In genomic region chr2:2800697-2801096, GRCh38 we compare ENCODE assay signal across 29 cellular contexts.
"Had no signal": no experiment of that assay in that cellular context is flagged by ENCODE, and none has a peak within 500 bp of the region (broad histone marks: within the 10 kb centered on the region; RNA-seq: fewer than 3 reads in every experiment).

No MANE protein-coding gene starts in this region.

- H3K27me3 Mint-ChIP-seq: activated CD8-positive, alpha-beta T cell treated with anti-CD3 and anti-CD28 coated beads for 36 hours; activated naive CD8-positive, alpha-beta T cell treated with anti-CD3 and anti-CD28 coated beads, Interleukin-2, amount 10 ng/mL, durations not matched to agents 7 days and 5 days; activated T-helper 17 cell treated with anti-CD3 and anti-CD28 coated beads, Interleukin-2, amount 50 U/mL, for 72 hours had no signal

- H3K4me1 ChIP-seq: ascending aorta, breast epithelium, colonic mucosa, esophagus squamous epithelium, gastroesophageal sphincter, heart right ventricle had no signal

- H3K27me3 ChIP-seq: ascending aorta, cardiac muscle cell, colonic mucosa, esophagus squamous epithelium, gastroesophageal sphincter had no signal

- H3K27ac ChIP-seq: ascending aorta, breast epithelium, cardiac muscle cell, colonic mucosa, esophagus squamous epithelium, gastroesophageal sphincter, heart right ventricle, VCaP had no signal

- H3K27ac Mint-ChIP-seq: activated CD8-positive, alpha-beta T cell treated with anti-CD3 and anti-CD28 coated beads for 36 hours; activated naive CD4-positive, alpha-beta T cell treated with anti-CD3 and anti-CD28 coated beads, Interleukin-2, amount 10 ng/mL, durations not matched to agents 7 days and 5 days; activated naive CD4-positive, alpha-beta T cell treated with anti-CD3 and anti-CD28 coated beads, Interleukin-2, amount 50 U/mL, for 72 hours; activated naive CD8-positive, alpha-beta T cell treated with anti-CD3 and anti-CD28 coated beads, Interleukin-2, amount 10 ng/mL, durations not matched to agents 7 days and 5 days; activated T-helper 17 cell treated with anti-CD3 and anti-CD28 coated beads, Interleukin-2, amount 50 U/mL, for 72 hours; brain; WTC11 had no signal

- H3K4me3 ChIP-seq: ascending aorta, breast epithelium, cardiac muscle cell, colonic mucosa, esophagus squamous epithelium, gastroesophageal sphincter, heart right ventricle had no signal

- H3K36me3 Mint-ChIP-seq: activated naive CD4-positive, alpha-beta T cell treated with anti-CD3 and anti-CD28 coated beads, Interleukin-2, amount 10 ng/mL, durations not matched to agents 7 days and 5 days; activated naive CD4-positive, alpha-beta T cell treated with anti-CD3 and anti-CD28 coated beads, Interleukin-2, amount 50 U/mL, for 72 hours; activated naive CD8-positive, alpha-beta T cell treated with anti-CD3 and anti-CD28 coated beads, Interleukin-2, amount 10 ng/mL, durations not matched to agents 7 days and 5 days; brain had no signal

- H3K9me3 Mint-ChIP-seq: activated CD8-positive, alpha-beta T cell treated with anti-CD3 and anti-CD28 coated beads for 36 hours; activated naive CD4-positive, alpha-beta T cell treated with anti-CD3 and anti-CD28 coated beads, Interleukin-2, amount 10 ng/mL, durations not matched to agents 7 days and 5 days; activated naive CD8-positive, alpha-beta T cell treated with anti-CD3 and anti-CD28 coated beads, Interleukin-2, amount 10 ng/mL, durations not matched to agents 7 days and 5 days had no signal

- H3K9me3 ChIP-seq: ascending aorta, colonic mucosa, esophagus squamous epithelium had no signal

- H3K4me3 Mint-ChIP-seq: activated CD8-positive, alpha-beta T cell treated with anti-CD3 and anti-CD28 coated beads for 36 hours; activated naive CD4-positive, alpha-beta T cell treated with anti-CD3 and anti-CD28 coated beads, Interleukin-2, amount 10 ng/mL, durations not matched to agents 7 days and 5 days; activated naive CD8-positive, alpha-beta T cell treated with anti-CD3 and anti-CD28 coated beads, Interleukin-2, amount 10 ng/mL, durations not matched to agents 7 days and 5 days; activated T-cell treated with anti-CD3 and anti-CD28 coated beads, Interleukin-2, amount 50 U/mL, for 4 hours; activated T-helper 17 cell treated with anti-CD3 and anti-CD28 coated beads, Interleukin-2, amount 50 U/mL, for 72 hours; brain; WTC11 had no signal

- DNase-seq: activated CD4-positive, alpha-beta T cell treated with anti-CD3 and anti-CD28 coated beads for 1 hour; activated CD4-positive, alpha-beta T cell treated with anti-CD3 and anti-CD28 coated beads for 48 hours; activated CD4-positive, alpha-beta T cell treated with anti-CD3 and anti-CD28 coated beads, Interleukin-2, amount 50 U/mL, for 1 hour; activated CD4-positive, alpha-beta T cell treated with anti-CD3 and anti-CD28 coated beads, Interleukin-2, amount 50 U/mL, for 48 hours; activated CD8-positive, alpha-beta memory T cell treated with anti-CD3 and anti-CD28 coated beads for 24 hours; activated CD8-positive, alpha-beta T cell treated with anti-CD3 and anti-CD28 coated beads for 36 hours; activated gamma-delta T cell; activated naive CD4-positive, alpha-beta T cell; activated naive CD4-positive, alpha-beta T cell treated with anti-CD3 and anti-CD28 coated beads, Interleukin-2, amount 10 ng/mL, durations not matched to agents 7 days and 5 days; activated naive CD8-positive, alpha-beta T cell treated with anti-CD3 and anti-CD28 coated beads, Interleukin-2, amount 10 ng/mL, durations not matched to agents 7 days and 5 days; activated T-cell treated with anti-CD3 and anti-CD28 coated beads, Interleukin-2, amount 50 U/mL, for 4 hours; central memory CD4-positive, alpha-beta T cell; cerebellar nuclear complex; colonic mucosa; effector memory CD4-positive, alpha-beta T cell; erythroblast; esophagus squamous epithelium; foreskin melanocyte; T-helper 2 cell had no signal

- ATAC-seq: activated CD8-positive, alpha-beta T cell treated with anti-CD3 and anti-CD28 coated beads for 36 hours; activated naive CD4-positive, alpha-beta T cell treated with anti-CD3 and anti-CD28 coated beads, Interleukin-2, amount 50 U/mL, for 72 hours; activated T-cell treated with anti-CD3 and anti-CD28 coated beads, Interleukin-2, amount 50 U/mL, for 4 hours; activated T-helper 17 cell treated with anti-CD3 and anti-CD28 coated beads, Interleukin-2, amount 50 U/mL, for 72 hours; gastroesophageal sphincter; heart right ventricle; WTC11 had no signal

- H3K4me1 Mint-ChIP-seq: activated naive CD4-positive, alpha-beta T cell treated with anti-CD3 and anti-CD28 coated beads, Interleukin-2, amount 10 ng/mL, durations not matched to agents 7 days and 5 days; activated naive CD8-positive, alpha-beta T cell treated with anti-CD3 and anti-CD28 coated beads, Interleukin-2, amount 10 ng/mL, durations not matched to agents 7 days and 5 days; activated T-helper 17 cell treated with anti-CD3 and anti-CD28 coated beads, Interleukin-2, amount 50 U/mL, for 72 hours; brain; WTC11 had no signal

- H3K36me3 ChIP-seq: ascending aorta, breast epithelium, cardiac muscle cell, colonic mucosa, esophagus squamous epithelium, gastroesophageal sphincter, heart right ventricle had no signal
